8 cellular contexts compared by ENCODE assay signal in the genomic region with DNA sequence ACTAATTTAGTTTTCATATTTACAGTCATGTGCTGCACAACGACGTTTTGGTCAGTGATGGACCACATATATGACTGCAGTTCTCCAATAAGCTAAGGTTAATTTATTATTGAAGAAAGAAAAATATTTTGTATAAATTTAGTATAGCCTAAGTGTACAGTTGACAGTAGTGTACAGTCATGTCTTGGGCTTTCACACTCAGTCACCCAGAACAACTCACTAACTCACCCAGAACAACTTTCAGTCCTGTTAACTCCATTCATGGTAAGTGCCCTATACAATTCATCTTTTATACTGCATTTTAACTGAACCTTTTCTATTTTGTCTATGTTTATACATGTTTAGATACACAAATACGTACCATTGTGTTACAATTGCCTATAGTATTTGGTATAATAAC. TPM values are rescaled to one million over a fixed set of nuclear protein-coding genes. Genes with fewer than 3 reads are reported as not detected.
A peak's percentile ranks its signal among the peaks of the same experiment; 100 is the strongest.
DNase-seq lines count a peak whose midpoint lies in the region; ATAC-seq and TF ChIP-seq lines count a peak whose summit lies in the region.
"Had no signal": no experiment of that assay in that cellular context is flagged by ENCODE, and none has a peak within 500 bp of the region (broad histone marks: within the 10 kb centered on the region; RNA-seq: fewer than 3 reads in every experiment).

No MANE protein-coding gene starts in this region.

- TF ChIP-seq CTCF in HCT116 (IDR thresholded peaks at IDR 0.05 in 2 of 3, conservative IDR thresholded peaks at IDR 0.05 in 1 of 3; ENCODE audit: borderline replicate concordance in 1 of 3, insufficient read depth in 1 of 3, low read depth in 2 of 3, low read length in 2 of 3) (no peak), SU-DHL-6 (IDR thresholded peaks at IDR 0.05; ENCODE audit: insufficient read depth, low read length, poor library complexity, severe bottlenecking) (no peak), heart left ventricle (IDR thresholded peaks at IDR 0.05) (no peak)

- H3K4me1 ChIP-seq in HCT116 (ENCODE audit: control insufficient read depth in 1 of 2, insufficient read depth in 2 of 2, low read length in 2 of 2) = peaks cover 0 to 8% of the 10 kb centered on the region in 2 experiments; a peak in 2 of 4 replicates
- peaks cover 0 to 6% (median 0%) of the 10 kb centered on the region in 12 donors for H3K4me1 ChIP-seq in heart left ventricle
- H3K4me1 ChIP-seq: parathyroid adenoma had no signal

- POLR2A ChIA-PET in HCT116 (lab: Charles Lee) = no interaction called here

- ATAC-seq in GM18520 (IDR thresholded peaks at IDR 0.05; ENCODE audit: unreplicated experiment) = peak; percentile 10
- ATAC-seq in HCT116 = peak; percentile 38
- no peak for ATAC-seq in naive B cell (ENCODE audit: low read depth in 2 of 2)
- no peak for ATAC-seq in GM18517 (IDR thresholded peaks at IDR 0.05; ENCODE audit: unreplicated experiment)
- ATAC-seq in heart left ventricle = no peak
- no peak for ATAC-seq in left lobe of liver

- H3K79me2 ChIP-seq in HCT116 (ENCODE audit: insufficient read depth, low read length) (no peaks in the 10 kb centered on the region), SU-DHL-6 (ENCODE audit: insufficient read depth, low read length) (no peaks in the 10 kb centered on the region)
- H3K79me2 ChIP-seq: parathyroid adenoma had no signal

- H3K9ac ChIP-seq in HCT116 (ENCODE audit: low read length) (no peak overlapping the region), SU-DHL-6 (ENCODE audit: low read length) (no peak overlapping the region)
- H3K9ac ChIP-seq: parathyroid adenoma had no signal

- no peaks in the 10 kb centered on the region for H3K36me3 ChIP-seq in HCT116 (ENCODE audit: control insufficient read depth in 1 of 2, insufficient read depth in 2 of 2, low read length in 2 of 2)
- H3K36me3 ChIP-seq in SU-DHL-6 (ENCODE audit: low read length) = no peaks in the 10 kb centered on the region
- H3K36me3 ChIP-seq in heart left ventricle = no peaks in the 10 kb centered on the region

- RAD21 ChIA-PET in HCT116 (lab: Charles Lee; ENCODE audit: low non-redundant PET in 1 of 2, low total read pairs in 2 of 2, uncharacterized antibody in 2 of 2, unreplicated experiment in 2 of 2) = interaction anchor here (1.5 to 1.6 kb wide), 2 partner anchors 146 to 291 kb away, joined by 5 read pairs; no protein-coding TSS in a partner anchor

- WGBS in heart left ventricle, 4 donors = 68 to 82% (median 78%) methylated on average over 3 of the region's 3 CpGs

- H3K36me3 Mint-ChIP-seq in naive B cell = no peaks in the 10 kb centered on the region

- no peak overlapping the region for H3K4me3 Mint-ChIP-seq in naive B cell

- H3K27me3 Mint-ChIP-seq in naive B cell = peaks cover 17 to 33% (median 19%) of the 10 kb centered on the region in 3 donors

- peak overlapping the region; percentile 10 to 49; a peak in 3 of 4 replicates for H3K4me3 ChIP-seq in HCT116 (replicated peaks in 1 of 2; ENCODE audit: low read depth in 1 of 2, low read length in 2 of 2)
- H3K4me3 ChIP-seq in SU-DHL-6 (ENCODE audit: insufficient read depth, low read length, poor library complexity, severe bottlenecking) = no peak overlapping the region
- H3K4me3 ChIP-seq in heart left ventricle = no peak overlapping the region

- H3F3A ChIP-seq in SU-DHL-6 (ENCODE audit: insufficient read depth) = no peaks in the 10 kb centered on the region

- TF ChIP-seq POLR2A in HCT116 (IDR thresholded peaks at IDR 0.05; ENCODE audit: borderline replicate concordance, extremely low read depth, insufficient read depth, insufficient read length) (no peak), heart left ventricle (IDR thresholded peaks at IDR 0.05) (no peak)

- H2AFZ ChIP-seq in HCT116 (ENCODE audit: low read depth, low read length, poor library complexity, severe bottlenecking) (peak overlapping the region; percentile 98), SU-DHL-6 (ENCODE audit: low read depth, low read length, severe bottlenecking) (peak overlapping the region; percentile 92)

- no peaks in the 10 kb centered on the region for H3K9me3 ChIP-seq in HCT116 (ENCODE audit: control insufficient read depth in 1 of 2, insufficient read depth in 1 of 2, low read depth in 1 of 2, low read length in 2 of 2)
- H3K9me3 ChIP-seq in SU-DHL-6 (ENCODE audit: insufficient read depth, low read length) = no peaks in the 10 kb centered on the region
- peaks cover 0 to 15% (median 3%) of the 10 kb centered on the region in 12 donors for H3K9me3 ChIP-seq in heart left ventricle

- H3K9me3 Mint-ChIP-seq in naive B cell = peaks cover 0 to 18% (median 10%) of the 10 kb centered on the region in 7 donors

- DNase-seq in HCT116 (ENCODE audit: low read depth, low spot score) (no peak), naive B cell (no peak), heart left ventricle (no peak), left lobe of liver (ENCODE audit: low spot score) (no peak)

- H3K9me2 ChIP-seq in HCT116 (ENCODE audit: insufficient read depth) (no peaks in the 10 kb centered on the region; the same call in 1 of the 2 replicates), SU-DHL-6 (replicated peaks; ENCODE audit: insufficient read depth, low read length) (no peaks in the 10 kb centered on the region)

- no TSS peak for BruUV-seq in HCT116 (replicated peaks; lab: Mats Ljungman, UMichigan)

- H3K27me3 ChIP-seq in HCT116 (ENCODE audit: insufficient read depth, low read length) (no peaks in the 10 kb centered on the region), SU-DHL-6 (ENCODE audit: low read length) (no peaks in the 10 kb centered on the region), heart left ventricle (peaks cover 0 to 27% (median 0%) of the 10 kb centered on the region in 9 donors)

- no peak for TF ChIP-seq RAD21 in HCT116 (IDR thresholded peaks at IDR 0.05; ENCODE audit: low read depth)

- peak overlapping the region in 4 of 6 donors; percentile 1 to 55 (median 30) for H3K27ac Mint-ChIP-seq in naive B cell

- CTCF ChIA-PET in HCT116 (lab: Charles Lee) = interaction anchor here (1.4 to 4.5 kb wide), 6 partner anchors 9 to 774 kb away, joined by 3 to 43 read pairs (median 6); no protein-coding TSS in a partner anchor

- H3K4me2 ChIP-seq in HCT116 (ENCODE audit: low read length) = peak overlapping the region; percentile 80
- H3K4me2 ChIP-seq in SU-DHL-6 (ENCODE audit: low read depth, low read length, poor library complexity, severe bottlenecking) = peak overlapping the region; percentile 74

- no peak overlapping the region for H3K27ac ChIP-seq in HCT116 (ENCODE audit: low read depth, low read length)
- no peak overlapping the region for H3K27ac ChIP-seq in SU-DHL-6 (ENCODE audit: low read depth, low read length)
- no peak overlapping the region for H3K27ac ChIP-seq in heart left ventricle
- H3K27ac ChIP-seq: parathyroid adenoma had no signal

- intact Hi-C loops in HCT116 (cut with micrococcal nuclease) = loop anchor here (1.0 to 5.0 kb wide), 4 partner anchors 146 to 778 kb away; no protein-coding TSS in a partner anchor
- intact Hi-C loops in heart left ventricle (cut with DNase I) = loop anchor here in 9 of 10 donors (1.0 to 10.0 kb wide), 7 partner anchors 289 to 776 kb away; no protein-coding TSS in a partner anchor

- H4K20me1 ChIP-seq in HCT116 (ENCODE audit: insufficient read depth) (no peaks in the 10 kb centered on the region), SU-DHL-6 (ENCODE audit: low read depth, low read length) (no peaks in the 10 kb centered on the region)

- H3K4me1 Mint-ChIP-seq in naive B cell = peaks cover 0 to 7% (median 4%) of the 10 kb centered on the region in 3 donors

TF ChIP-seq in HCT116, 20 proteins besides CTCF, POLR2A, EP300 and RAD21:
- no peak for TF ChIP-seq POLR2AphosphoS5 (IDR thresholded peaks at IDR 0.05; ENCODE audit: low read depth, low read length)
- TF ChIP-seq, protein P1, sequence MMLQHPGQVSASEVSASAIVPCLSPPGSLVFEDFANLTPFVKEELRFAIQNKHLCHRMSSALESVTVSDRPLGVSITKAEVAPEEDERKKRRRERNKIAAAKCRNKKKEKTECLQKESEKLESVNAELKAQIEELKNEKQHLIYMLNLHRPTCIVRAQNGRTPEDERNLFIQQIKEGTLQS (IDR thresholded peaks at IDR 0.05) = no peak
- TF ChIP-seq, protein P2, sequence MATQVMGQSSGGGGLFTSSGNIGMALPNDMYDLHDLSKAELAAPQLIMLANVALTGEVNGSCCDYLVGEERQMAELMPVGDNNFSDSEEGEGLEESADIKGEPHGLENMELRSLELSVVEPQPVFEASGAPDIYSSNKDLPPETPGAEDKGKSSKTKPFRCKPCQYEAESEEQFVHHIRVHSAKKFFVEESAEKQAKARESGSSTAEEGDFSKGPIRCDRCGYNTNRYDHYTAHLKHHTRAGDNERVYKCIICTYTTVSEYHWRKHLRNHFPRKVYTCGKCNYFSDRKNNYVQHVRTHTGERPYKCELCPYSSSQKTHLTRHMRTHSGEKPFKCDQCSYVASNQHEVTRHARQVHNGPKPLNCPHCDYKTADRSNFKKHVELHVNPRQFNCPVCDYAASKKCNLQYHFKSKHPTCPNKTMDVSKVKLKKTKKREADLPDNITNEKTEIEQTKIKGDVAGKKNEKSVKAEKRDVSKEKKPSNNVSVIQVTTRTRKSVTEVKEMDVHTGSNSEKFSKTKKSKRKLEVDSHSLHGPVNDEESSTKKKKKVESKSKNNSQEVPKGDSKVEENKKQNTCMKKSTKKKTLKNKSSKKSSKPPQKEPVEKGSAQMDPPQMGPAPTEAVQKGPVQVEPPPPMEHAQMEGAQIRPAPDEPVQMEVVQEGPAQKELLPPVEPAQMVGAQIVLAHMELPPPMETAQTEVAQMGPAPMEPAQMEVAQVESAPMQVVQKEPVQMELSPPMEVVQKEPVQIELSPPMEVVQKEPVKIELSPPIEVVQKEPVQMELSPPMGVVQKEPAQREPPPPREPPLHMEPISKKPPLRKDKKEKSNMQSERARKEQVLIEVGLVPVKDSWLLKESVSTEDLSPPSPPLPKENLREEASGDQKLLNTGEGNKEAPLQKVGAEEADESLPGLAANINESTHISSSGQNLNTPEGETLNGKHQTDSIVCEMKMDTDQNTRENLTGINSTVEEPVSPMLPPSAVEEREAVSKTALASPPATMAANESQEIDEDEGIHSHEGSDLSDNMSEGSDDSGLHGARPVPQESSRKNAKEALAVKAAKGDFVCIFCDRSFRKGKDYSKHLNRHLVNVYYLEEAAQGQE (IDR thresholded peaks at IDR 0.05; ENCODE audit: low read depth) = no peak

RNA-seq across cellular contexts. Expression of a gene that starts 3.8 kb away (rescaled TPM):
- total RNA-seq in HCT116 (2021; ENCODE audit: unreplicated experiment) (not detected), heart left ventricle (not detected), left lobe of liver (not detected)
- not detected in 2 replicates for polyA plus RNA-seq in HCT116 (2012)
- polyA plus RNA-seq in naive B cell (ENCODE audit: low read depth in 6 of 6) (not detected), heart left ventricle (not detected)

RNA-seq across cellular contexts. Expression of a gene that starts 48.1 kb away (rescaled TPM):
- total RNA-seq in HCT116 (2021; ENCODE audit: unreplicated experiment) (not detected), heart left ventricle (not detected), left lobe of liver (not detected)
- not detected in 2 replicates for polyA plus RNA-seq in HCT116 (2012)
- polyA plus RNA-seq in naive B cell (ENCODE audit: low read depth in 6 of 6) (not detected), heart left ventricle (not detected)

Comparison
In these comparisons a context has a peak if more than half of its experiments do, and no peak if none do; other contexts are left out.
1. ATAC-seq: peak in GM18520 (single experiment) and HCT116 (single experiment); none in naive B cell (0 of 2), GM18517 (single experiment), heart left ventricle (0 of 4) and left lobe of liver (single experiment).
2. H3K4me3 ChIP-seq: peak in HCT116 (2 of 2); none in SU-DHL-6 (single experiment) and heart left ventricle (0 of 12).